ENCODE assay signal across 1 cellular context in the genomic region with DNA sequence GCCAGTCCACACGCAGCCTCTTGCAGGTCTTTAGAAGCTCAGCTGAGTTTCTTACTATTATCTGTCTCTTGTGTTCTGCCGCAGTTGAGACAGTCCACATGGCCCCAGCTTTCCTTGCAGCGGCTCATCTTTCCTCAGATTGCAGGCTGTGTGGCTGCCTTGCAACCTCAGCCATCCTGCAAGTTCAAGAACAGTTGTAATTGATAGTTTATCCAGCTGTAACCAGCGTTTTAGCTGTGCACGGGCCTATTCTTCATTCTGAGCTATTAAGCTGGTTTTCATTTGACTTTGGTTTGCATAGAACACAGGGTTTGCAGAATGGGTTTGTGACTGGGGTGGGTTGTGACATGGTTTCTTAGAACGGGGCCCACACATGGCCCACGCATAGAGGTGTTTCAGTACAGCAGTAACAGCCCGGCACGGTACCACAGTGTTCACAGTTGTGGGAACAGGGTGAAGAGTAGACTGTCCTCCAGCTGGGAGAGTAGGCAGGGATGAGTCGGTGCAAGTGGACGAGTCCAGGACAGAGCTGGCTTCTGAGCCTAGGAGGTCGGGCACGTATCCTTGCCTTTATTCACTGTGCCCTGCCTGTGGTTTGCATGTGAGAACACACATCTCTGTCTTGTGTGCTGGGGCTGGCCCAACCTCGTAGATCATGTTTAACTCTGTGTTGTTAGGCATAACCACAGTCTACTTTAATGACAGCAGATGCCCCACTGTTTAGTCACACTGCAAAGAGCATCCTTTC.
TF ChIP-seq lines count a peak whose summit lies in the region.

No MANE protein-coding gene starts in this region.

TF ChIP-seq in IMR-90, 13 proteins besides CTCF, POLR2A, EP300 and RAD21:
- TF ChIP-seq, protein P1, sequence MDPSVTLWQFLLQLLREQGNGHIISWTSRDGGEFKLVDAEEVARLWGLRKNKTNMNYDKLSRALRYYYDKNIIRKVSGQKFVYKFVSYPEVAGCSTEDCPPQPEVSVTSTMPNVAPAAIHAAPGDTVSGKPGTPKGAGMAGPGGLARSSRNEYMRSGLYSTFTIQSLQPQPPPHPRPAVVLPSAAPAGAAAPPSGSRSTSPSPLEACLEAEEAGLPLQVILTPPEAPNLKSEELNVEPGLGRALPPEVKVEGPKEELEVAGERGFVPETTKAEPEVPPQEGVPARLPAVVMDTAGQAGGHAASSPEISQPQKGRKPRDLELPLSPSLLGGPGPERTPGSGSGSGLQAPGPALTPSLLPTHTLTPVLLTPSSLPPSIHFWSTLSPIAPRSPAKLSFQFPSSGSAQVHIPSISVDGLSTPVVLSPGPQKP (IDR thresholded peaks at IDR 0.05; ENCODE audit: borderline replicate concordance, low read depth, low read length): no peak
- TF ChIP-seq USF2 (IDR thresholded peaks at IDR 0.05; ENCODE audit: low read depth, low read length) (no peak), RFX5 (IDR thresholded peaks at IDR 0.05; ENCODE audit: low read depth, low read length) (no peak), FOS (IDR thresholded peaks at IDR 0.05; ENCODE audit: low read depth, low read length) (0 out of 2 replicates have a peak, but pooled peaks have one; percentile 19), CEBPB (IDR thresholded peaks at IDR 0.05; ENCODE audit: low read depth, low read length) (no peak), RCOR1 (IDR thresholded peaks at IDR 0.05; ENCODE audit: insufficient replicate concordance, low read length) (no peak)
